Comparison of ENCODE assay signal across 1 cellular context in genomic region chr19:58585442-58586130, GRCh38.
TF ChIP-seq lines count a peak whose summit lies in the region.

No MANE protein-coding gene starts in this region.

TF ChIP-seq in WTC11, 78 proteins besides CTCF, POLR2A, EP300 and RAD21:
- TF ChIP-seq GABPB1 (CRISPR knock-in tag; IDR thresholded peaks at IDR 0.05) (no peak), TEAD1 (CRISPR knock-in tag; IDR thresholded peaks at IDR 0.05) (no peak), ELF4 (CRISPR knock-in tag; IDR thresholded peaks at IDR 0.05; ENCODE audit: low read depth) (no peak), TP53 (CRISPR knock-in tag; IDR thresholded peaks at IDR 0.05) (no peak), ZNF138 (CRISPR knock-in tag; conservative IDR thresholded peaks at IDR 0.05) (no peak), ZNF416 (CRISPR knock-in tag; IDR thresholded peaks at IDR 0.05) (no peak), ZBTB21 (CRISPR knock-in tag; IDR thresholded peaks at IDR 0.05; ENCODE audit: borderline replicate concordance) (no peak)
- TF ChIP-seq, protein P1, sequence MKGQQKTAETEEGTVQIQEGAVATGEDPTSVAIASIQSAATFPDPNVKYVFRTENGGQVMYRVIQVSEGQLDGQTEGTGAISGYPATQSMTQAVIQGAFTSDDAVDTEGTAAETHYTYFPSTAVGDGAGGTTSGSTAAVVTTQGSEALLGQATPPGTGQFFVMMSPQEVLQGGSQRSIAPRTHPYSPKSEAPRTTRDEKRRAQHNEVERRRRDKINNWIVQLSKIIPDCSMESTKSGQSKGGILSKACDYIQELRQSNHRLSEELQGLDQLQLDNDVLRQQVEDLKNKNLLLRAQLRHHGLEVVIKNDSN (CRISPR knock-in tag; IDR thresholded peaks at IDR 0.05), result no peak
- TF ChIP-seq, protein P2, sequence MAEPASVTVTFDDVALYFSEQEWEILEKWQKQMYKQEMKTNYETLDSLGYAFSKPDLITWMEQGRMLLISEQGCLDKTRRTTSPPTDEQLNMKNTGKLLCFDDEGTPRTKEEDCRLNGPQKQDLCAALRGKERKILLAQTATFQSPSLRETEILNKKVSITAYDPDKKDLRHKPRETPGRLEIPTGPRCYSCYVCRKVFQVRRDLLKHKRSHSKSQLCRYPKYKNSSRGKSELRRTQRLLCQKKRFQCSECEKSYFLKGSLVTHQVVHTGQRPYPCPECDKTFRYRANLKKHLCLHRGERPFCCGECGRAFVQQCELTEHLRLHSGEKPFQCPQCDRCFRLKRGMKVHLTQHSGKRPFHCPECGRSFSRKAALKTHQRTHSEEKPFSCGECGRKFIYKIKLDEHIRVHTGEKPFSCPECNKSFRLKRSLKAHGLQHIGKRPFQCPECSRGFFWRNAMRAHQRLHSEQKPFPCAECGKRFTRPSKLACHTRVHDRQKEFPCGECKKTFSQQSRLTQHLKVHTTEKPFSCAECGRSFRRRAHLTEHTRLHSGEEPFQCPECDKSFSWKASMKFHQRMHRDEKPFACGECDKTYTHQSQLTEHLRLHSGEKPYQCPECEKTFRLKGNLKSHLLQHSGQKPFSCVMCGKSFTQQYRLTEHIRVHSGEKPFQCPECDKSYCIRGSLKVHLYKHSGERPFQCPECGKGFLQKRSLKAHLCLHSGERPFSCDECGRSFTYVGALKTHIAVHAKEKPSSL (CRISPR knock-in tag; conservative IDR thresholded peaks at IDR 0.05), result no peak
